Comparison of ENCODE assay signal across 8 cellular contexts in genomic region chr14:81170104-81170828, GRCh38. TPM values are rescaled to one million over a fixed set of nuclear protein-coding genes. Genes with fewer than 3 reads are reported as not detected.
DNase-seq lines count a peak whose midpoint lies in the region; ATAC-seq, FAIRE-seq and TF ChIP-seq lines count a peak whose summit lies in the region.

No MANE protein-coding gene starts in this region.

- ATAC-seq in GM18867 (IDR thresholded peaks at IDR 0.05; ENCODE audit: unreplicated experiment), result peak; percentile 94
- peak; percentile 93 for ATAC-seq in HG03103 (IDR thresholded peaks at IDR 0.05; ENCODE audit: low read depth, unreplicated experiment)

- H3K9me3 Mint-ChIP-seq in immature natural killer cell, result no peaks in the 10 kb centered on the region

- POLR2A ChIA-PET in AG04449 (lab: Yijun Ruan, JAX), result interaction anchor here (1.0 to 1.6 kb wide), 2 partner anchors 49 to 51 kb away, joined by 8 to 9 read pairs; partner anchors contain the start of gene GTF2A1

- H3K27ac Mint-ChIP-seq in immature natural killer cell, result peak overlapping the region; percentile 84 to 95 (median 92)

- peak overlapping the region; percentile 72 for H3K4me3 ChIP-seq in AG04449 (ENCODE audit: low read depth, low read length)
- peak overlapping the region; percentile 50 for H3K4me3 ChIP-seq in bronchial epithelial cell (ENCODE audit: low read depth, low read length)

- H3K27me3 Mint-ChIP-seq in immature natural killer cell (ENCODE audit: low read depth in 3 of 3), result peaks cover 2 to 4% (median 4%) of the 10 kb centered on the region in 3 donors

- H3K4me3 Mint-ChIP-seq in immature natural killer cell, result peak overlapping the region; percentile 89 to 95 (median 90)

- CTCF ChIA-PET in AG04449 (lab: Yijun Ruan, JAX), result interaction anchor here (0.6 to 5.9 kb wide), 29 partner anchors 10 to 362 kb away, joined by 3 to 89 read pairs (median 4); partner anchors contain the start of genes CEP128, GTF2A1 and TSHR

- no peaks in the 10 kb centered on the region for H3K36me3 ChIP-seq in bronchial epithelial cell (ENCODE audit: control insufficient read depth, insufficient read depth, low read length)

- DNase-seq in AG04449 (ENCODE audit: low read depth, low spot score), result peak; percentile 37
- DNase-seq in NCI-H2171 (lab: John Stamatoyannopoulos, UW), result peak; percentile 91
- DNase-seq in bronchial epithelial cell (ENCODE audit: low read depth), result peak; percentile 80
- peak; percentile 87 to 91 (median 90) for DNase-seq in immature natural killer cell
- peak; percentile 70 for DNase-seq in smooth muscle cell of the brain vasculature (ENCODE audit: low read depth, low spot score)

- TF ChIP-seq CTCF in AG04449 (IDR thresholded peaks at IDR 0.05; ENCODE audit: insufficient read depth, low read length, missing control alignments) (peak; percentile 69), VCaP (conservative IDR thresholded peaks at IDR 0.05) (peak; percentile 91), bronchial epithelial cell (IDR thresholded peaks at IDR 0.05; ENCODE audit: insufficient read depth, low read length, severe bottlenecking) (peak; percentile 82)

- H3K36me3 Mint-ChIP-seq in immature natural killer cell, result no peaks in the 10 kb centered on the region

- peaks cover 18 to 32% of the 10 kb centered on the region in 2 donors for H3K4me1 Mint-ChIP-seq in immature natural killer cell

- no peaks in the 10 kb centered on the region for H3K27me3 ChIP-seq in bronchial epithelial cell (ENCODE audit: control insufficient read depth, insufficient read depth, low read length)

- no peak for FAIRE-seq in bronchial epithelial cell (lab: Jason Lieb, UNC)

- peak overlapping the region; percentile 88 for H3K27ac ChIP-seq in VCaP

RNA-seq across cellular contexts. Expression of gene GTF2A1, which starts 50.5 kb away (rescaled TPM):
- 19.7 and 25.0 TPM in 2 replicates for total RNA-seq in bronchial epithelial cell
- 10 to 100 TPM; 10.5 to 26.3 (median 20.7) TPM for polyA plus RNA-seq in immature natural killer cell

Comparison
In these comparisons a context has a peak if more than half of its experiments do, and no peak if none do; other contexts are left out.
1. Peak in every context shown above with its lines: DNase-seq, ATAC-seq, H3K4me3 ChIP-seq and H3K27ac ChIP-seq.
2. DNase-seq: peak in every context shown above with its lines; median percentile 91 in NCI-H2171; 90 in immature natural killer cell; 80 in bronchial epithelial cell; 70 in smooth muscle cell of the brain vasculature; 37 in AG04449.